ENCODE assay signal across 9 cellular contexts in genomic region chr7:69596723-69597277, GRCh38. TPM values are rescaled to one million over a fixed set of nuclear protein-coding genes. Genes with fewer than 3 reads are reported as not detected.
DNase-seq lines count a peak whose midpoint lies in the region; ATAC-seq, FAIRE-seq and TF ChIP-seq lines count a peak whose summit lies in the region.
"Had no signal": no experiment of that assay in that cellular context is flagged by ENCODE, and none has a peak within 500 bp of the region (broad histone marks: within the 10 kb centered on the region; RNA-seq: fewer than 3 reads in every experiment).

No MANE protein-coding gene starts in this region.

- peaks cover 17% of the 10 kb centered on the region; the same call in 1 of the 2 replicates for H4K20me1 ChIP-seq in Karpas-422 (ENCODE audit: insufficient read depth, low read depth, low read length)

- H3K9me3 Mint-ChIP-seq in CD4-positive, alpha-beta T cell, result no peaks in the 10 kb centered on the region
- H3K9me3 Mint-ChIP-seq in endodermal cell, result no peaks in the 10 kb centered on the region

- H3K4me1 Mint-ChIP-seq in CD4-positive, alpha-beta T cell (ENCODE audit: low read depth), result peaks cover 10% of the 10 kb centered on the region
- peaks cover 3% of the 10 kb centered on the region for H3K4me1 Mint-ChIP-seq in endodermal cell

- intact Hi-C loops in CD4-positive, alpha-beta T cell (cut with DNase I, micrococcal nuclease), result no loop called here
- intact Hi-C loops in pancreas (cut with DNase I), result no loop called here

- no peak overlapping the region for H3K27ac ChIP-seq in CD4-positive, alpha-beta T cell (ENCODE audit: low read depth, low read length)
- H3K27ac ChIP-seq in Karpas-422 (ENCODE audit: low read length) (no peak overlapping the region), endodermal cell (ENCODE audit: low read depth, low read length) (no peak overlapping the region), pancreas (peak overlapping the region; percentile 56 to 80 (median 78))

- no peaks in the 10 kb centered on the region for H3K9me3 ChIP-seq in CD4-positive, alpha-beta T cell (ENCODE audit: control insufficient read depth, low read length)
- H3K9me3 ChIP-seq in Karpas-422 (ENCODE audit: low read length) (no peaks in the 10 kb centered on the region), endodermal cell (ENCODE audit: control insufficient read depth, low read length) (no peaks in the 10 kb centered on the region), pancreas (no peaks in the 10 kb centered on the region)

- peaks cover 18% of the 10 kb centered on the region for H3K27me3 Mint-ChIP-seq in CD4-positive, alpha-beta T cell
- H3K27me3 Mint-ChIP-seq in endodermal cell (ENCODE audit: insufficient read depth), result peaks cover 37% of the 10 kb centered on the region

- H2AFZ ChIP-seq in Karpas-422 (ENCODE audit: low read length), result no peak overlapping the region

- H3K9me2 ChIP-seq in Karpas-422 (replicated peaks; ENCODE audit: insufficient read depth, low read length), result no peaks in the 10 kb centered on the region

- CTCF ChIA-PET in CD4-positive, alpha-beta T cell (lab: Charles Lee), result no interaction called here

- TF ChIP-seq CTCF in CD4-positive, alpha-beta T cell (IDR thresholded peaks at IDR 0.05), result no peak
- TF ChIP-seq CTCF in endodermal cell (conservative IDR thresholded peaks at IDR 0.05), result no peak
- TF ChIP-seq CTCF in pancreas (IDR thresholded peaks at IDR 0.05), result no peak

- 22 to 45% methylated on average over 10 to 16 of the region's 16 CpGs for WGBS in endodermal cell (ENCODE audit: insufficient coverage in 1 of 2, insufficient read length in 1 of 2), 2 experiments
- 15% methylated on average over 16 of the region's 16 CpGs for WGBS in pancreas, 2 donors

- H3K36me3 ChIP-seq in Karpas-422 (ENCODE audit: insufficient read depth, low read length) (no peaks in the 10 kb centered on the region), endodermal cell (ENCODE audit: control insufficient read depth, insufficient read depth, low read length) (no peaks in the 10 kb centered on the region), pancreas (no peaks in the 10 kb centered on the region)

- no peak for DNase-seq in CD4-positive, alpha-beta T cell
- DNase-seq in Karpas-422 (no peak), endodermal cell (no peak), pancreas (peak in 1 of 6 donors; percentile 18), SW480 (ENCODE audit: low spot score) (no peak), DMS79 (lab: John Stamatoyannopoulos, UW) (no peak), kidney glomerular epithelial cell (lab: John Stamatoyannopoulos, UW) (no peak), activated gamma-delta T cell (lab: John Stamatoyannopoulos, UW) (no peak)
- DNase-seq: activated CD4-positive, alpha-beta T cell treated with anti-CD3 and anti-CD28 coated beads, Interleukin-2, amount 50 U/mL, for 4 hours had no signal

- H3K4me1 ChIP-seq in Karpas-422 (ENCODE audit: low read length), result peaks cover 28% of the 10 kb centered on the region
- peaks cover 5% of the 10 kb centered on the region for H3K4me1 ChIP-seq in endodermal cell (ENCODE audit: control insufficient read depth, insufficient read depth, low read length)
- H3K4me1 ChIP-seq in pancreas, result peaks cover 0 to 3% (median 0%) of the 10 kb centered on the region in 3 donors

- H3K9ac ChIP-seq in Karpas-422 (ENCODE audit: low read length) (0 out of 2 replicates have a peak overlapping the region, but pooled peaks have one; percentile 55), endodermal cell (ENCODE audit: extremely low read depth, low read length, poor library complexity, severe bottlenecking) (peak overlapping the region; percentile 40)

- POLR2A ChIA-PET in CD4-positive, alpha-beta T cell (lab: Charles Lee), result no interaction called here

- no peak for ATAC-seq in CD4-positive, alpha-beta T cell (ENCODE audit: poor library complexity)
- ATAC-seq in pancreas, result peak in 3 of 4 donors; percentile 1 to 11 (median 7)

- no peaks in the 10 kb centered on the region for H3K79me2 ChIP-seq in Karpas-422 (ENCODE audit: low read length)

- no peak for FAIRE-seq in pancreas (lab: Jason Lieb, UNC)

- peak overlapping the region; percentile 21 for H3K27ac Mint-ChIP-seq in CD4-positive, alpha-beta T cell
- H3K27ac Mint-ChIP-seq in endodermal cell, result no peak overlapping the region

- peak overlapping the region; percentile 99 for H3K4me2 ChIP-seq in Karpas-422 (ENCODE audit: low read depth, low read length, poor library complexity, severe bottlenecking)

- peak overlapping the region; percentile 91 for H3K4me3 Mint-ChIP-seq in CD4-positive, alpha-beta T cell
- no peak overlapping the region for H3K4me3 Mint-ChIP-seq in endodermal cell

- H3K36me3 Mint-ChIP-seq in CD4-positive, alpha-beta T cell (ENCODE audit: low read depth), result no peaks in the 10 kb centered on the region
- no peaks in the 10 kb centered on the region for H3K36me3 Mint-ChIP-seq in endodermal cell (ENCODE audit: low read depth)

- H3K27me3 ChIP-seq in CD4-positive, alpha-beta T cell (ENCODE audit: control insufficient read depth, insufficient read depth, low read length), result peaks cover 32% of the 10 kb centered on the region
- H3K27me3 ChIP-seq in Karpas-422 (ENCODE audit: low read length) (no peaks in the 10 kb centered on the region), endodermal cell (ENCODE audit: control insufficient read depth, insufficient read depth, low read length, poor library complexity, severe bottlenecking) (peaks cover 21% of the 10 kb centered on the region), pancreas (no peaks in the 10 kb centered on the region)

- H3K4me3 ChIP-seq in Karpas-422 (ENCODE audit: low read length), result peak overlapping the region; percentile 91; the same call in 1 of the 2 replicates
- peak overlapping the region; percentile 80 for H3K4me3 ChIP-seq in endodermal cell (ENCODE audit: low read length)
- peak overlapping the region in 3 of 4 donors; percentile 49 to 66 (median 49) for H3K4me3 ChIP-seq in pancreas

RNA-seq across cellular contexts. Expression of gene AUTS2, which starts 1.5 kb away (rescaled TPM):
- total RNA-seq in CD4-positive, alpha-beta T cell, result 10 to 100 TPM; 43.6 to 47.6 TPM
- 31.0 and 38.5 TPM in 2 replicates for total RNA-seq in Karpas-422 (2014; rRNA removed; shearing (Covaris generic); ENCODE audit: low replicate concordance)
- total RNA-seq in endodermal cell (100 to 1,000 TPM in 1 of 2 donors, 10 to 100 TPM in 1; 76.8 to 106 TPM), pancreas (10 to 100 TPM in 2 of 6 donors, 1 to 10 TPM in 4; 5.8 to 16.4 (median 9.0) TPM)
- polyA plus RNA-seq in endodermal cell (2013, experiment 1 of 2), result 120 TPM
- polyA plus RNA-seq in endodermal cell (2013, experiment 2 of 2), result 103 TPM
- polyA plus RNA-seq in pancreas, result 10 to 100 TPM; 10.3 to 16.8 TPM

Comparison
In these comparisons a context has a peak if more than half of its experiments do, and no peak if none do; other contexts are left out.
1. H3K27ac ChIP-seq: peak in pancreas (4 of 4); none in CD4-positive, alpha-beta T cell (single experiment), Karpas-422 (single experiment) and endodermal cell (single experiment).
2. Peak in every context shown above with its lines, with median percentiles within 50 percentile points of each other: H3K4me3 ChIP-seq.